Comparison of ENCODE assay signal across 2 cellular contexts in genomic region chr20:22400440-22400839, GRCh38.
TF ChIP-seq lines count a peak whose summit lies in the region.

No MANE protein-coding gene starts in this region.

TF ChIP-seq in HepG2, 621 proteins besides CTCF, POLR2A, EP300 and RAD21:
- TF ChIP-seq ZNF460 (CRISPR knock-in tag; IDR thresholded peaks at IDR 0.05; ENCODE audit: borderline replicate concordance) (no peak), MNT (IDR thresholded peaks at IDR 0.05) (peak; percentile 93)

TF ChIP-seq in K562, 482 proteins besides CTCF, POLR2A, EP300 and RAD21:
- no peak for TF ChIP-seq PTBP1 (IDR thresholded peaks at IDR 0.05; ENCODE audit: low read depth, low read length)
- no peak for TF ChIP-seq CHD2 (IDR thresholded peaks at IDR 0.05; ENCODE audit: low read depth, low read length)
- TF ChIP-seq TAF7 (tag; IDR thresholded peaks at IDR 0.05): no peak
- no peak for TF ChIP-seq COPS2 (conservative IDR thresholded peaks at IDR 0.05)
- TF ChIP-seq NUFIP1 (IDR thresholded peaks at IDR 0.05; ENCODE audit: partially characterized antibody): no peak
- TF ChIP-seq PRPF4 (IDR thresholded peaks at IDR 0.05; ENCODE audit: insufficient read depth, low read depth, low read length, poor library complexity, severe bottlenecking): no peak
- no peak for TF ChIP-seq E2F3 (CRISPR knock-in tag; IDR thresholded peaks at IDR 0.05)
- TF ChIP-seq MAFF (IDR thresholded peaks at IDR 0.05; ENCODE audit: low read length): no peak
- TF ChIP-seq STAT6 (CRISPR knock-in tag; IDR thresholded peaks at IDR 0.05): no peak
